ENCODE assay signal across 11 cellular contexts in the genomic region with DNA sequence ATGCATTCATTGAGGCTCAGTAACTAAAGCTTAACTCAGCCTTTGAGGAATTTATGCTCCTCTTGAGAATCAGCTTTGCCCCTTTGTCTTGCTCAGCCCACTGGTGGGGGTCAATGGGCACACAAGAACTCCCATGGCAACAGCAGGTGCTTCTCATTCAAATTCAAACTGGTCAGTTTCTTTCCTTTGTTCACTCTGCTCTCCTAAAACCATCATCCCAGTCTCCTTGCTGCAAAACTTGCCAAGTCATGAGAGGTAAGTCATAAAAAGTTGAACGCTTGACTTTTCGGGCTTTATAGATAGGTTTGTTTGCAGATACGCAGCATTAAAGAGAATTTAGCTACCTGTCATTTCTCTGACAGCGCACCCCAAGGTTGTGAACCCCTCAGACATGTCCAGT.
"Had no signal": no experiment of that assay in that cellular context is flagged by ENCODE, and none has a peak within 500 bp of the region (broad histone marks: within the 10 kb centered on the region; RNA-seq: fewer than 3 reads in every experiment).

No MANE protein-coding gene starts in this region.

- H3K9me3 ChIP-seq: mucosa of descending colon had no signal

- DNase-seq: activated CD4-positive, alpha-beta T cell treated with anti-CD3 and anti-CD28 coated beads for 4 hours; activated CD8-positive, alpha-beta memory T cell treated with anti-CD3 and anti-CD28 coated beads, Interleukin-2, amount 50 U/mL, for 48 hours; activated CD8-positive, alpha-beta T cell treated with anti-CD3 and anti-CD28 coated beads for 36 hours; activated naive CD8-positive, alpha-beta T cell treated with anti-CD3 and anti-CD28 coated beads, Interleukin-2, amount 10 ng/mL, durations not matched to agents 7 days and 5 days; foreskin melanocyte; mammary epithelial cell; mucosa of descending colon; naive thymus-derived CD8-positive, alpha-beta T cell; stimulated activated CD4-positive, alpha-beta T cell treated with anti-CD3 and anti-CD28 coated beads, Interleukin-2, amount 100 ng/mL, for 48 hours; stimulated activated naive CD4-positive, alpha-beta T cell treated with Interleukin-2 at 50 U/mL for 16 hours; trophoblast cell had no signal

- H3K4me3 ChIP-seq: mucosa of descending colon had no signal
